ENCODE assay signal across 12 cellular contexts in the genomic region with DNA sequence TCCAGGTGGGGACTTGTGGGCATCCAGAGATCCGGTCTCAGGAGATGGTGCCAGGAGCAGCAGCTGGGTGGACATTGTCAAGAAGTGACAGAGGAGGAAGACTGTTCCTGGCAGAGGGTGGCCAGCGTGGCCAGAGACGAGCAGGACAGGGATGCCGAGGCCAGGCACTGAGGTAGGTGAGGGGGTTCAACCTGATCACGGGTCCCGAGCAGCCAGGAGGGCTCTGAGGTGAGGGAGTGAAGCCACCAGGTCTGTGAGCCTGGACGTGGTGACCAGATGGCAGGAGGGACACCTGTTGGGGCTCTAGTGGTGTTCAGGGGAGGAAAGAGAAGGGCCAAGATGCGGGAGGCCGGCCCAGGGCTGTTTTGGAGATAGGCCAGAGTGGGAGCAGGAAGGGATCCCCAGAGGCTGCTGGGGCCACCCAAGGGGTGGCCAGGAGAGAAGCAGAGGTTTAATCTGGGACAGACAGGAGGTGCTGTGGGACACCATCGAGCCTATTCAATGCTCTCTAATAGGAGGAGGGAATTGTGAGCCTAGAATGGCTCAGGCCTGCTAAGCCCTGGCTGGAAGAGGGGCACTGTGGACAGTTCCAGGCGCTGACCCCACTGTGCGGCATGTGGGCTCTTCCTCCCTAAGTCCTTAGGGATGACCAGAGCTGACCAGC. TPM values are rescaled to one million over a fixed set of nuclear protein-coding genes. Genes with fewer than 3 reads are reported as not detected.
DNase-seq lines count a peak whose midpoint lies in the region; ATAC-seq, FAIRE-seq and TF ChIP-seq lines count a peak whose summit lies in the region.
"Had no signal": no experiment of that assay in that cellular context is flagged by ENCODE, and none has a peak within 500 bp of the region (broad histone marks: within the 10 kb centered on the region; RNA-seq: fewer than 3 reads in every experiment).

No MANE protein-coding gene starts in this region.

- no peak overlapping the region for H3K23ac ChIP-seq in H1 (ENCODE audit: insufficient read length)

- no peak for TF ChIP-seq RAD21 in H1 (IDR thresholded peaks at IDR 0.05 in 1 of 2, conservative IDR thresholded peaks at IDR 0.05 in 1 of 2; ENCODE audit: low read depth in 2 of 2, low read length in 2 of 2)

- H2AFZ ChIP-seq in H1 (ENCODE audit: low read length): no peak overlapping the region

- CTCF ChIA-PET in H1 (lab: Charles Lee; ENCODE audit: partially characterized antibody): interaction anchor here (0.6 to 8.0 kb wide), 10 partner anchors 8 to 1558 kb away, joined by 3 to 60 read pairs (median 4); no protein-coding TSS in a partner anchor

- no peak overlapping the region for H3K14ac ChIP-seq in H1 (ENCODE audit: insufficient read length)

- no peak overlapping the region for H4K5ac ChIP-seq in H1 (ENCODE audit: insufficient read length, low read depth, low read length)

- peaks cover 0 to 11% (median 6%) of the 10 kb centered on the region in 4 experiments; a peak in 5 of 7 replicates for H3K4me1 ChIP-seq in H1 (replicated peaks in 1 of 4; ENCODE audit: control insufficient read depth in 3 of 4, insufficient read depth in 4 of 4, low read length in 3 of 4)

- peak overlapping the region; percentile 10 for H3K27ac Mint-ChIP-seq in activated naive CD8-positive, alpha-beta T cell
- no peak overlapping the region for H3K27ac Mint-ChIP-seq in activated naive CD8-positive, alpha-beta T cell treated with anti-CD3 and anti-CD28 coated beads for 36 hours
- H3K27ac Mint-ChIP-seq in nephron progenitor cell (peak overlapping the region; percentile 29), type B pancreatic cell (no peak overlapping the region)

- H3K9ac ChIP-seq in H1 (replicated peaks in 1 of 4; ENCODE audit: extremely low read depth in 1 of 4, low read depth in 3 of 4, low read length in 3 of 4): no peak overlapping the region

- H3K79me2 ChIP-seq in H1 (ENCODE audit: control insufficient read depth in 1 of 2, insufficient read depth in 2 of 2, low read length in 2 of 2): no peaks in the 10 kb centered on the region

- H3K4me3 ChIP-seq in H1 (ENCODE audit: extremely low read depth in 1 of 4, insufficient read depth in 2 of 4, low read depth in 3 of 4, low read length in 4 of 4): no peak overlapping the region

- POLR2A ChIA-PET in H1 (lab: Charles Lee; ENCODE audit: partially characterized antibody): no interaction called here

- H3K27me3 ChIP-seq in H1 (replicated peaks in 1 of 4; ENCODE audit: control insufficient read depth in 3 of 4, extremely low read depth in 1 of 4, insufficient read depth in 3 of 4, low read length in 3 of 4): peaks cover 0 to 6% (median 2%) of the 10 kb centered on the region in 4 experiments; a peak in 2 of 7 replicates

- H3K4me2 ChIP-seq in H1 (ENCODE audit: insufficient read depth in 1 of 2, low read depth in 2 of 2, low read length in 2 of 2): no peak overlapping the region

- TF ChIP-seq EP300 in H1 (IDR thresholded peaks at IDR 0.05; ENCODE audit: borderline replicate concordance in 1 of 2, low read depth in 2 of 2, low read length in 2 of 2): no peak

- no peaks in the 10 kb centered on the region for H3K27me3 Mint-ChIP-seq in activated naive CD8-positive, alpha-beta T cell
- H3K27me3 Mint-ChIP-seq in activated naive CD8-positive, alpha-beta T cell treated with anti-CD3 and anti-CD28 coated beads for 36 hours: no peaks in the 10 kb centered on the region
- H3K27me3 Mint-ChIP-seq in nephron progenitor cell (ENCODE audit: low read depth, poor library complexity): no peaks in the 10 kb centered on the region
- H3K27me3 Mint-ChIP-seq in type B pancreatic cell: no peaks in the 10 kb centered on the region

- peaks cover 2 to 8% of the 10 kb centered on the region in 2 experiments for H4K20me1 ChIP-seq in H1 (replicated peaks in 1 of 2; ENCODE audit: control insufficient read depth in 1 of 2, insufficient read depth in 2 of 2, low read length in 2 of 2)

- no peak overlapping the region for H2BK120ac ChIP-seq in H1 (replicated peaks; ENCODE audit: low read depth, low read length)

- H4K8ac ChIP-seq in H1 (ENCODE audit: extremely low read depth, insufficient read depth, low read length): no peak overlapping the region; the same call in 1 of the 2 replicates

- TF ChIP-seq CTCF in H1 (IDR thresholded peaks at IDR 0.05; ENCODE audit: control extremely low read depth in 1 of 3, insufficient read depth in 1 of 3, low read depth in 1 of 3, low read length in 3 of 3) (no peak), nephron progenitor cell (IDR thresholded peaks at IDR 0.05) (no peak), type B pancreatic cell (conservative IDR thresholded peaks at IDR 0.05) (no peak)

- H4K91ac ChIP-seq in H1 (replicated peaks; ENCODE audit: insufficient read length, low read length): no peak overlapping the region

- no peaks in the 10 kb centered on the region for H3K9me3 Mint-ChIP-seq in activated naive CD8-positive, alpha-beta T cell (ENCODE audit: low read depth)
- H3K9me3 Mint-ChIP-seq in activated naive CD8-positive, alpha-beta T cell treated with anti-CD3 and anti-CD28 coated beads for 36 hours: no peaks in the 10 kb centered on the region
- no peaks in the 10 kb centered on the region for H3K9me3 Mint-ChIP-seq in nephron progenitor cell
- H3K9me3 Mint-ChIP-seq in type B pancreatic cell: no peaks in the 10 kb centered on the region

- H3K56ac ChIP-seq in H1 (replicated peaks; ENCODE audit: insufficient read length, low read depth, low read length): no peak overlapping the region

- H3K27ac ChIP-seq in H1 (ENCODE audit: low read depth, low read length): no peak overlapping the region

- peaks cover 3% of the 10 kb centered on the region for H3K36me3 Mint-ChIP-seq in activated naive CD8-positive, alpha-beta T cell
- H3K36me3 Mint-ChIP-seq in activated naive CD8-positive, alpha-beta T cell treated with anti-CD3 and anti-CD28 coated beads for 36 hours: peaks cover 3% of the 10 kb centered on the region
- H3K36me3 Mint-ChIP-seq in nephron progenitor cell (ENCODE audit: low read depth) (peaks cover 14% of the 10 kb centered on the region), type B pancreatic cell (peaks cover 4% of the 10 kb centered on the region)

- H3K4me3 Mint-ChIP-seq in activated naive CD8-positive, alpha-beta T cell: no peak overlapping the region
- no peak overlapping the region for H3K4me3 Mint-ChIP-seq in activated naive CD8-positive, alpha-beta T cell treated with anti-CD3 and anti-CD28 coated beads for 36 hours
- H3K4me3 Mint-ChIP-seq in nephron progenitor cell (no peak overlapping the region), type B pancreatic cell (no peak overlapping the region)

- H3K18ac ChIP-seq in H1 (ENCODE audit: extremely low read depth, low read length): no peak overlapping the region

- 88% methylated on average over 10 of the region's 12 CpGs; no CpG with 5 or more reads in 1 of the 2 experiments for WGBS in H1 (ENCODE audit: extremely low coverage in 1 of 2, insufficient coverage in 1 of 2, insufficient read length in 1 of 2, insufficient replicate concordance in 2 of 2, low coverage in 1 of 2, low lambda C conversion rate in 2 of 2, missing lambda C conversion rate in 1 of 2), 2 experiments

- TF ChIP-seq POLR2A in H1 (IDR thresholded peaks at IDR 0.05; ENCODE audit: control extremely low read depth in 1 of 2, low read depth in 2 of 2, low read length in 2 of 2): no peak

- H2BK12ac ChIP-seq in H1 (ENCODE audit: low read depth, low read length): no peak overlapping the region

- peak overlapping the region; percentile 95; the same call in 1 of the 2 replicates for H2BK15ac ChIP-seq in H1 (ENCODE audit: low read length)

- no peaks in the 10 kb centered on the region for H3K23me2 ChIP-seq in H1 (ENCODE audit: low read depth, low read length)

- no peak overlapping the region for H2BK20ac ChIP-seq in H1 (ENCODE audit: low read length)

- no peak overlapping the region for H2AK5ac ChIP-seq in H1 (ENCODE audit: low read depth, low read length)

- no peak overlapping the region for H2BK5ac ChIP-seq in H1 (ENCODE audit: low read depth, low read length)

- FAIRE-seq in H1 (lab: Jason Lieb, UNC): no peak
- FAIRE-seq: A204.1 had no signal

- H3K9me3 ChIP-seq in H1 (ENCODE audit: insufficient read depth in 2 of 2, low read depth in 1 of 2, low read length in 1 of 2): no peaks in the 10 kb centered on the region

- H3K4me1 Mint-ChIP-seq in activated naive CD8-positive, alpha-beta T cell (ENCODE audit: low read depth): peaks cover 23% of the 10 kb centered on the region
- peaks cover 24% of the 10 kb centered on the region for H3K4me1 Mint-ChIP-seq in activated naive CD8-positive, alpha-beta T cell treated with anti-CD3 and anti-CD28 coated beads for 36 hours
- peaks cover 28% of the 10 kb centered on the region for H3K4me1 Mint-ChIP-seq in nephron progenitor cell
- H3K4me1 Mint-ChIP-seq in type B pancreatic cell (ENCODE audit: unreplicated experiment): peaks cover 21% of the 10 kb centered on the region

- H3K79me1 ChIP-seq in H1 (ENCODE audit: low read depth, low read length): no peaks in the 10 kb centered on the region; the same call in 1 of the 2 replicates

- no peak for DNase-seq in activated naive CD8-positive, alpha-beta T cell treated with anti-CD3 and anti-CD28 coated beads for 36 hours
- DNase-seq in H1 (ENCODE audit: low read depth in 1 of 2, low spot score in 2 of 2) (no peak), nephron progenitor cell (no peak), type B pancreatic cell (ENCODE audit: extremely low spot score, unreplicated experiment) (peak; percentile 61), NCI-H2227 treated with DMSO at 0.1 percent for 48 hours (lab: John Stamatoyannopoulos, UW) (no peak)
- DNase-seq: aorta, Calu3, NCI-H2081 treated with DMSO at 0.1 percent for 48 hours had no signal

- H3K36me3 ChIP-seq in H1 (ENCODE audit: control insufficient read depth in 2 of 4, insufficient read depth in 4 of 4, low read length in 3 of 4): no peaks in the 10 kb centered on the region

- no peak for ATAC-seq in GM21825 (IDR thresholded peaks at IDR 0.05; ENCODE audit: unreplicated experiment)
- ATAC-seq in GM21423 (IDR thresholded peaks at IDR 0.05; ENCODE audit: unreplicated experiment): no peak

- no peak overlapping the region for H3K4ac ChIP-seq in H1 (replicated peaks; ENCODE audit: insufficient read length, low read depth, low read length)

RNA-seq across cellular contexts. Expression of a gene that starts 6.3 kb away (rescaled TPM):
- 10 to 100 TPM; 31.4 to 32.9 TPM for total RNA-seq in activated naive CD8-positive, alpha-beta T cell treated with anti-CD3 and anti-CD28 coated beads for 36 hours
- 21.9 and 22.8 TPM in 2 replicates for total RNA-seq in H1 (2021; fragmentation: NEBNext Ultra II Directional; extraction: Animal tissue kit (Norgen Biotek cat#: 25700))
- 12.4 and 17.7 TPM in 2 replicates for polyA plus RNA-seq in H1 (2011; rRNA removed)
- polyA plus RNA-seq in H1 (2011; cell fraction: cytosol; rRNA removed): 16.1 TPM
- 29.8 TPM for polyA plus RNA-seq in H1 (2011; cell fraction: nucleus; rRNA removed)
- polyA plus RNA-seq in H1 (2012, experiment 1 of 2): 10.6 to 14.5 TPM (median 13.2 TPM) in 4 replicates
- polyA plus RNA-seq in H1 (2012, experiment 2 of 2): 12.1 TPM
- 13.9 TPM for polyA plus RNA-seq in H1 (2013, experiment 1 of 2)
- polyA plus RNA-seq in H1 (2013, experiment 2 of 2): 12.0 TPM
- 7.1 and 10.5 TPM in 2 replicates for polyA minus RNA-seq in H1 (2011; rRNA and poly(A)+ RNA removed)
- 9.5 TPM for polyA minus RNA-seq in H1 (2011; cell fraction: cytosol; rRNA and poly(A)+ RNA removed)
- 7.6 TPM for polyA minus RNA-seq in H1 (2011; cell fraction: nucleus; rRNA and poly(A)+ RNA removed)
- total RNA-seq in type B pancreatic cell (ENCODE audit: low replicate concordance): 16.9 and 25.1 TPM in 2 replicates

RNA-seq across cellular contexts. Expression of a gene that starts 36.2 kb away (rescaled TPM):
- total RNA-seq in activated naive CD8-positive, alpha-beta T cell treated with anti-CD3 and anti-CD28 coated beads for 36 hours: 10 to 100 TPM; 31.3 to 36.7 TPM
- total RNA-seq in H1 (2021; fragmentation: NEBNext Ultra II Directional; extraction: Animal tissue kit (Norgen Biotek cat#: 25700)): 49.3 and 52.8 TPM in 2 replicates
- polyA plus RNA-seq in H1 (2011; rRNA removed): 30.4 and 45.6 TPM in 2 replicates
- polyA plus RNA-seq in H1 (2011; cell fraction: cytosol; rRNA removed): 34.6 TPM
- polyA plus RNA-seq in H1 (2011; cell fraction: nucleus; rRNA removed): 149 TPM
- 42.4 to 52.2 TPM (median 45.4 TPM) in 4 replicates for polyA plus RNA-seq in H1 (2012, experiment 1 of 2)
- polyA plus RNA-seq in H1 (2012, experiment 2 of 2): 33.2 TPM
- 34.1 TPM for polyA plus RNA-seq in H1 (2013, experiment 1 of 2)
- polyA plus RNA-seq in H1 (2013, experiment 2 of 2): 28.9 TPM
- 28.2 and 37.9 TPM in 2 replicates for polyA minus RNA-seq in H1 (2011; rRNA and poly(A)+ RNA removed)
- polyA minus RNA-seq in H1 (2011; cell fraction: cytosol; rRNA and poly(A)+ RNA removed): 20.9 TPM
- polyA minus RNA-seq in H1 (2011; cell fraction: nucleus; rRNA and poly(A)+ RNA removed): 89.8 TPM
- total RNA-seq in type B pancreatic cell (ENCODE audit: low replicate concordance): 47.7 and 66.3 TPM in 2 replicates

Comparison
In these comparisons a context has a peak if more than half of its experiments do, and no peak if none do; other contexts are left out.
1. H3K27ac Mint-ChIP-seq: peak in activated naive CD8-positive, alpha-beta T cell (single experiment) and nephron progenitor cell (single experiment); none in activated naive CD8-positive, alpha-beta T cell treated with anti-CD3 and anti-CD28 coated beads for 36 hours (single experiment) and type B pancreatic cell (single experiment).